8 cellular contexts compared by ENCODE assay signal in the genomic region with DNA sequence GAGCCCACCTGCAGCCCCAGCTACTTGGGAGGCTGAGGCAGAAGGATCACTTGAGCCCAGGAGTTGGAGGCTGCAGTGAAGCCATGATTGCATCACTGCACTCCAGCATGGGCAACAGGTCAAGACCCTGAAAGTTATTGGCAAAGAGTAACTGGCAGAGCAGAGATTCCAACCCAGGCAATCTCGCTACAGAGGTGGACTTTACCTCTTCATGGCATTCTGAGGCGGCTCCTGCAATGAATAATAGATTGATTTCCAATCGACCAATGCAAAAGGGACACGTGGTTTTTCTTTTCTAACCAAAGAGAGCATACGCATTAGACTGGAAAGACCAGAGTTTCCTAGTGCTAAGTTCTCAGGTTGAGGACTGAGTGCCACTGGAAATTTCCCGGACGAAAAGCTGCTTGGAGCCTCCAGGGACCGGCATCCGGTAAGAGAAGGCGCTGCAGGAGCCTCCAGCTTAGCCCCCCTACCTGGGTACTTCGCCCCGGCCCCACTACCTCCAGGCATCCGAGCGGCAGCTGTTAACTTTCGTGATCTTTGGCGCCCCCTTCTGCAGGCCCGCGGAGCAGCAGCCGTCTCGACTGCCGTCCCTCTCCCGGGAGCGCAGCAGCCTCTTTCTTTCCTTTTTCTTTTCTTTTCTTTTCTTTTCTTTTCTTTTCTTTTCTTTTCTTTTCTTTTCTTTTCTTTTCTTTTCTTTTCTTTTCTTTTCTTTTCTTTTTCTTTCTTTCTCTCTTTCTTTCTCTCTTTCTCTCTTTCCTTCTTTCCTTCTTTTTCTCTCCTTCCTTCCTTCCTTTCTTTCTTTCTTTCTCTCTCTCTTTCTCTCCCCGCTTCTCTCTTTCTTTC. TPM values are rescaled to one million over a fixed set of nuclear protein-coding genes. Genes with fewer than 3 reads are reported as not detected.
DNase-seq lines count a peak whose midpoint lies in the region; ATAC-seq and TF ChIP-seq lines count a peak whose summit lies in the region.

No MANE protein-coding gene starts in this region.

- POLR2A ChIA-PET in WTC11 (lab: Charles Lee): interaction anchor here (0.7 to 1.7 kb wide), 5 partner anchors 18 to 49 kb away, joined by 3 to 11 read pairs (median 4); partner anchors contain the start of genes AP4M1, GAL3ST4, GPC2 and LAMTOR4

- peak overlapping the region; percentile 35; the same call in 1 of the 2 replicates for H3K4me3 Mint-ChIP-seq in WTC11

- peak; percentile 56 for ATAC-seq in WTC11
- no peak for ATAC-seq in GM19324 (IDR thresholded peaks at IDR 0.05; ENCODE audit: low FRiP score, unreplicated experiment)

- no peak overlapping the region for H3K4me3 ChIP-seq in cardiac fibroblast (replicated peaks in 1 of 2; ENCODE audit: low read depth in 2 of 2, low read length in 2 of 2)

- no peaks in the 10 kb centered on the region for H3K36me3 Mint-ChIP-seq in WTC11

- peak; percentile 69 to 87 (median 80) for DNase-seq in NCI-H1417 (lab: John Stamatoyannopoulos, UW)
- DNase-seq in NCI-H1417 treated with DMSO at 0.1 percent for 48 hours (lab: John Stamatoyannopoulos, UW): no peak
- peak; percentile 54 for DNase-seq in NCI-H2029 treated with DMSO at 0.1 percent for 48 hours (lab: John Stamatoyannopoulos, UW)
- peak; percentile 96 for DNase-seq in WTC11 (ENCODE audit: low spot score)
- peak; percentile 62 to 66 for DNase-seq in cardiac fibroblast (ENCODE audit: low read depth in 2 of 2)
- peak; percentile 24 for DNase-seq in kidney glomerular epithelial cell (lab: John Stamatoyannopoulos, UW)
- DNase-seq in stimulated activated CD4-positive, alpha-beta T cell treated with anti-CD3 and anti-CD28 coated beads, Interleukin-2, amount 100 ng/mL, for 4 hours (ENCODE audit: low read depth): peak; percentile 73

- H3K9me3 Mint-ChIP-seq in WTC11: no peaks in the 10 kb centered on the region

- CTCF ChIA-PET in WTC11 (lab: Charles Lee): interaction anchor here (0.6 to 4.9 kb wide), 39 partner anchors 8 to 1605 kb away, joined by 3 to 54 read pairs (median 4); partner anchors contain the start of genes AP4M1, GAL3ST4, GJC3 and GPC2

- peaks cover 15% of the 10 kb centered on the region for H3K27me3 Mint-ChIP-seq in WTC11 (ENCODE audit: low read depth)

- H3K27ac Mint-ChIP-seq in WTC11: no peak overlapping the region

- TF ChIP-seq CTCF in WTC11 (IDR thresholded peaks at IDR 0.05) (peak; percentile 96), cardiac fibroblast (IDR thresholded peaks at IDR 0.05; ENCODE audit: low read depth, low read length) (peak; percentile 83)

- peaks cover 7% of the 10 kb centered on the region for H3K4me1 Mint-ChIP-seq in WTC11

TF ChIP-seq in WTC11, 78 proteins besides CTCF, POLR2A, EP300 and RAD21 (continues in another document):
- no peak for TF ChIP-seq ZNF232 (CRISPR knock-in tag; IDR thresholded peaks at IDR 0.05)
- TF ChIP-seq, protein P1, sequence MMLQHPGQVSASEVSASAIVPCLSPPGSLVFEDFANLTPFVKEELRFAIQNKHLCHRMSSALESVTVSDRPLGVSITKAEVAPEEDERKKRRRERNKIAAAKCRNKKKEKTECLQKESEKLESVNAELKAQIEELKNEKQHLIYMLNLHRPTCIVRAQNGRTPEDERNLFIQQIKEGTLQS (CRISPR knock-in tag; conservative IDR thresholded peaks at IDR 0.05): no peak
- TF ChIP-seq GABPB1 (CRISPR knock-in tag; IDR thresholded peaks at IDR 0.05): peak; percentile 73
- TF ChIP-seq, protein P2, sequence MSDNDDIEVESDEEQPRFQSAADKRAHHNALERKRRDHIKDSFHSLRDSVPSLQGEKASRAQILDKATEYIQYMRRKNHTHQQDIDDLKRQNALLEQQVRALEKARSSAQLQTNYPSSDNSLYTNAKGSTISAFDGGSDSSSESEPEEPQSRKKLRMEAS (CRISPR knock-in tag; IDR thresholded peaks at IDR 0.05): 0 out of 2 replicates have a peak, but pooled peaks have one; percentile 42
- TF ChIP-seq, protein P3, sequence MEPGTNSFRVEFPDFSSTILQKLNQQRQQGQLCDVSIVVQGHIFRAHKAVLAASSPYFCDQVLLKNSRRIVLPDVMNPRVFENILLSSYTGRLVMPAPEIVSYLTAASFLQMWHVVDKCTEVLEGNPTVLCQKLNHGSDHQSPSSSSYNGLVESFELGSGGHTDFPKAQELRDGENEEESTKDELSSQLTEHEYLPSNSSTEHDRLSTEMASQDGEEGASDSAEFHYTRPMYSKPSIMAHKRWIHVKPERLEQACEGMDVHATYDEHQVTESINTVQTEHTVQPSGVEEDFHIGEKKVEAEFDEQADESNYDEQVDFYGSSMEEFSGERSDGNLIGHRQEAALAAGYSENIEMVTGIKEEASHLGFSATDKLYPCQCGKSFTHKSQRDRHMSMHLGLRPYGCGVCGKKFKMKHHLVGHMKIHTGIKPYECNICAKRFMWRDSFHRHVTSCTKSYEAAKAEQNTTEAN (CRISPR knock-in tag; IDR thresholded peaks at IDR 0.05): no peak
- TF ChIP-seq, protein P4, sequence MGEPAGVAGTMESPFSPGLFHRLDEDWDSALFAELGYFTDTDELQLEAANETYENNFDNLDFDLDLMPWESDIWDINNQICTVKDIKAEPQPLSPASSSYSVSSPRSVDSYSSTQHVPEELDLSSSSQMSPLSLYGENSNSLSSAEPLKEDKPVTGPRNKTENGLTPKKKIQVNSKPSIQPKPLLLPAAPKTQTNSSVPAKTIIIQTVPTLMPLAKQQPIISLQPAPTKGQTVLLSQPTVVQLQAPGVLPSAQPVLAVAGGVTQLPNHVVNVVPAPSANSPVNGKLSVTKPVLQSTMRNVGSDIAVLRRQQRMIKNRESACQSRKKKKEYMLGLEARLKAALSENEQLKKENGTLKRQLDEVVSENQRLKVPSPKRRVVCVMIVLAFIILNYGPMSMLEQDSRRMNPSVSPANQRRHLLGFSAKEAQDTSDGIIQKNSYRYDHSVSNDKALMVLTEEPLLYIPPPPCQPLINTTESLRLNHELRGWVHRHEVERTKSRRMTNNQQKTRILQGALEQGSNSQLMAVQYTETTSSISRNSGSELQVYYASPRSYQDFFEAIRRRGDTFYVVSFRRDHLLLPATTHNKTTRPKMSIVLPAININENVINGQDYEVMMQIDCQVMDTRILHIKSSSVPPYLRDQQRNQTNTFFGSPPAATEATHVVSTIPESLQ (CRISPR knock-in tag; IDR thresholded peaks at IDR 0.05): no peak
- no peak for TF ChIP-seq STAT6 (CRISPR knock-in tag; conservative IDR thresholded peaks at IDR 0.05; ENCODE audit: low read depth)
- TF ChIP-seq ZNF121 (CRISPR knock-in tag; IDR thresholded peaks at IDR 0.05): peak; percentile 95
- TF ChIP-seq, protein P5, sequence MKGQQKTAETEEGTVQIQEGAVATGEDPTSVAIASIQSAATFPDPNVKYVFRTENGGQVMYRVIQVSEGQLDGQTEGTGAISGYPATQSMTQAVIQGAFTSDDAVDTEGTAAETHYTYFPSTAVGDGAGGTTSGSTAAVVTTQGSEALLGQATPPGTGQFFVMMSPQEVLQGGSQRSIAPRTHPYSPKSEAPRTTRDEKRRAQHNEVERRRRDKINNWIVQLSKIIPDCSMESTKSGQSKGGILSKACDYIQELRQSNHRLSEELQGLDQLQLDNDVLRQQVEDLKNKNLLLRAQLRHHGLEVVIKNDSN (CRISPR knock-in tag; IDR thresholded peaks at IDR 0.05): 0 out of 2 replicates have a peak, but pooled peaks have one; percentile 18
- TF ChIP-seq NR1H2 (CRISPR knock-in tag; IDR thresholded peaks at IDR 0.05): no peak
- no peak for TF ChIP-seq MXD4 (CRISPR knock-in tag; IDR thresholded peaks at IDR 0.05; ENCODE audit: borderline replicate concordance)
- no peak for TF ChIP-seq OVOL2 (CRISPR knock-in tag; IDR thresholded peaks at IDR 0.05; ENCODE audit: borderline replicate concordance)
- TF ChIP-seq HMGXB4 (CRISPR knock-in tag; IDR thresholded peaks at IDR 0.05): 0 out of 2 replicates have a peak, but pooled peaks have one; percentile 52
- no peak for TF ChIP-seq NFATC4 (CRISPR knock-in tag; IDR thresholded peaks at IDR 0.05)
- TF ChIP-seq JAZF1 (CRISPR knock-in tag; IDR thresholded peaks at IDR 0.05): no peak

RNA-seq across cellular contexts. Expression of gene MBLAC1, which starts 4.1 kb away (rescaled TPM):
- 3.0 to 3.5 TPM (median 3.0 TPM) in 3 replicates for total RNA-seq in WTC11 (2021)

RNA-seq across cellular contexts. Expression of gene CNPY4, which starts 11.4 kb away (rescaled TPM):
- total RNA-seq in WTC11 (2021): 14.3 to 15.1 TPM (median 14.6 TPM) in 3 replicates

RNA-seq across cellular contexts. Expression of gene TAF6, which starts 11.7 kb away (rescaled TPM):
- 121 to 132 TPM (median 122 TPM) in 3 replicates for total RNA-seq in WTC11 (2021)

RNA-seq across cellular contexts. Expression of gene LAMTOR4, which starts 17.9 kb away (rescaled TPM):
- total RNA-seq in WTC11 (2021): 199 to 235 TPM (median 227 TPM) in 3 replicates

RNA-seq across cellular contexts. Expression of gene TRAPPC14, which starts 27.7 kb away (rescaled TPM):
- total RNA-seq in WTC11 (2021): 25.0 to 28.0 TPM (median 25.1 TPM) in 3 replicates
